ENCODE assay signal across 1 cellular context in the genomic region with DNA sequence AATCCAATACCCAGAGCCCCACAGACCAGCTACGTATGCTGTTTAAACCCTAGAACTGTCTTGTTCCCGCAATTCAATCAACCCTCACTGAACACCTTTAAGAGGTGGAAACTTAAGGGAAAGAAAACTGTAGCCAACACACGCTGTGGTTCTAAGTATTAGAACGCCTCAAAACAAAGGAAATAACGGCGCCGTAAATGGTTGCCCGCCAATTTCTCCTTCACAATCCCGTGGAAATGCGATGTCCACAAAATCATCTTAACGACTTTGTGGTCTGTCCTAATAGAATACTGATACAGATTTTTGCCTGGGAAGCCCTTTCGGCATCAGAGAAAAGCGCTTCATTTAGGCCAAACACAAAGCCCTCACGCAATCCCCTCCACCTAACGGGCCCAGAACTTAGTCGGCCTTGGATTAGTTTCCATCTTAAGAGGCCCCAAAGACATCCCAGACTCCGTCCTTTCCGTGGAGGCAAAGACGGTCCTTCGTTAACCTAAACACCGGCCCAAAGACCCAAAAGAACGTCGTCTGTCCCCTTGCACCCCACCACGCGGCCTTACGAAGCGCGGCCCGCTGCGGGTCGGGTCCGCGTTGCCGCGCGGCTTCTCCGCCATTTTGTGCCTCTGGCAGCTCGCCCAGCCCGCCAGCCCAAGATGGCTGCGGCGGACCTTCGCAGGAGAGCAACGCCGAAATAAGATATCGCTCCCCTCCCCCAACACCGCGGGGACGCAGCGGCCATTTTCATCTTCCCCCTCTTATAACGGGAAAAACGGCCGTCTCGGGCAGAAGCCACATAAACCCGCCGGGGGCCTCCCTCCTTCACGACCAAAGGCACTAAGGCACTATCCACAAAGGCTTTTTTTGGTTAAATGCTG.
TF ChIP-seq lines count a peak whose summit lies in the region.

No MANE protein-coding gene starts in this region.

TF ChIP-seq in H1, 55 proteins besides CTCF, POLR2A, EP300 and RAD21:
- no peak for TF ChIP-seq BRCA1 (IDR thresholded peaks at IDR 0.05; ENCODE audit: low read depth, low read length)
- TF ChIP-seq TAF1 (IDR thresholded peaks at IDR 0.05; ENCODE audit: low read depth, low read length), result peak; percentile 87; the same call in 1 of the 2 replicates
- TF ChIP-seq BCL11A (IDR thresholded peaks at IDR 0.05; ENCODE audit: low read depth in 2 of 2, low read length in 2 of 2), result no peak
- TF ChIP-seq RBBP5 (IDR thresholded peaks at IDR 0.05; ENCODE audit: borderline replicate concordance, low read depth, low read length), result peak; percentile 88; the same call in 1 of the 2 replicates
- TF ChIP-seq CHD2 (IDR thresholded peaks at IDR 0.05; ENCODE audit: low read length), result peak; percentile 34; the same call in 1 of the 2 replicates
- 0 out of 2 replicates have a peak, but pooled peaks have one; percentile 27 for TF ChIP-seq SP4 (IDR thresholded peaks at IDR 0.05; ENCODE audit: low read length)
- TF ChIP-seq HDAC2 (IDR thresholded peaks at IDR 0.05; ENCODE audit: borderline replicate concordance in 1 of 2, low read depth in 2 of 2, low read length in 2 of 2), result 0 out of 4 replicates have a peak, but pooled peaks of 1 of the 2 experiments have one; percentile 14
- TF ChIP-seq TAF7 (optimal IDR thresholded peaks at IDR 0.05; ENCODE audit: borderline replicate concordance, low read depth, low read length), result peak; percentile 86
- TF ChIP-seq KDM4A (IDR thresholded peaks at IDR 0.05; ENCODE audit: low read depth, low read length, severe bottlenecking), result peak; percentile 23
- peak; percentile 99 for TF ChIP-seq YY1 (IDR thresholded peaks at IDR 0.05; ENCODE audit: low read depth, low read length)
- TF ChIP-seq POLR2AphosphoS5 (IDR thresholded peaks at IDR 0.05; ENCODE audit: low read depth, low read length), result peak; percentile 11; the same call in 1 of the 2 replicates
- TF ChIP-seq, protein P1, sequence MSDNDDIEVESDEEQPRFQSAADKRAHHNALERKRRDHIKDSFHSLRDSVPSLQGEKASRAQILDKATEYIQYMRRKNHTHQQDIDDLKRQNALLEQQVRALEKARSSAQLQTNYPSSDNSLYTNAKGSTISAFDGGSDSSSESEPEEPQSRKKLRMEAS (IDR thresholded peaks at IDR 0.05), result peak; percentile 91
- peak; percentile 69 for TF ChIP-seq TBP (IDR thresholded peaks at IDR 0.05; ENCODE audit: low read depth, low read length)
- peak; percentile 61 for TF ChIP-seq SAP30 (IDR thresholded peaks at IDR 0.05; ENCODE audit: insufficient read depth, insufficient replicate concordance, low read length)
- TF ChIP-seq EZH2 (IDR thresholded peaks at IDR 0.05; ENCODE audit: low read depth, low read length, severe bottlenecking), result no peak
- TF ChIP-seq ASH2L (IDR thresholded peaks at IDR 0.05; ENCODE audit: low read length), result peak; percentile 82
- no peak for TF ChIP-seq SIRT6 (IDR thresholded peaks at IDR 0.05; ENCODE audit: low read length)
- TF ChIP-seq KDM1A (IDR thresholded peaks at IDR 0.05; ENCODE audit: borderline replicate concordance, low read length), result no peak
- TF ChIP-seq SIX5 (IDR thresholded peaks at IDR 0.05; ENCODE audit: low read depth, low read length), result no peak
- TF ChIP-seq TEAD4 (IDR thresholded peaks at IDR 0.05; ENCODE audit: low read depth, low read length), result peak; percentile 90
- TF ChIP-seq CREB1 (IDR thresholded peaks at IDR 0.05), result peak; percentile 28; the same call in 1 of the 2 replicates
- peak; percentile 84; the same call in 1 of the 2 replicates for TF ChIP-seq CHD1 (IDR thresholded peaks at IDR 0.05; ENCODE audit: low read depth, low read length)
- TF ChIP-seq HDAC6 (IDR thresholded peaks at IDR 0.05; ENCODE audit: low read depth, low read length), result no peak
- no peak for TF ChIP-seq CTBP2 (IDR thresholded peaks at IDR 0.05; ENCODE audit: borderline replicate concordance, insufficient read depth, insufficient read length, low read length)
- TF ChIP-seq, protein P2, sequence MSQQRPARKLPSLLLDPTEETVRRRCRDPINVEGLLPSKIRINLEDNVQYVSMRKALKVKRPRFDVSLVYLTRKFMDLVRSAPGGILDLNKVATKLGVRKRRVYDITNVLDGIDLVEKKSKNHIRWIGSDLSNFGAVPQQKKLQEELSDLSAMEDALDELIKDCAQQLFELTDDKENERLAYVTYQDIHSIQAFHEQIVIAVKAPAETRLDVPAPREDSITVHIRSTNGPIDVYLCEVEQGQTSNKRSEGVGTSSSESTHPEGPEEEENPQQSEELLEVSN (IDR thresholded peaks at IDR 0.05), result 0 out of 2 replicates have a peak, but pooled peaks have one; percentile 50
- peak; percentile 49; the same call in 1 of the 2 replicates for TF ChIP-seq EGR1 (IDR thresholded peaks at IDR 0.05; ENCODE audit: borderline replicate concordance, low read depth, low read length)
- TF ChIP-seq TCF12 (IDR thresholded peaks at IDR 0.05; ENCODE audit: low read depth, low read length), result no peak
- peak in 1 of 2 experiments; percentile 78; a peak in 3 of 4 replicates for TF ChIP-seq SIN3A (conservative IDR thresholded peaks at IDR 0.05 in 1 of 2, IDR thresholded peaks at IDR 0.05 in 1 of 2; ENCODE audit: low read depth in 1 of 2, low read length in 2 of 2)
- no peak for TF ChIP-seq SUZ12 (IDR thresholded peaks at IDR 0.05; ENCODE audit: low read length)
